ENCODE assay signal across 8 cellular contexts in the genomic region with DNA sequence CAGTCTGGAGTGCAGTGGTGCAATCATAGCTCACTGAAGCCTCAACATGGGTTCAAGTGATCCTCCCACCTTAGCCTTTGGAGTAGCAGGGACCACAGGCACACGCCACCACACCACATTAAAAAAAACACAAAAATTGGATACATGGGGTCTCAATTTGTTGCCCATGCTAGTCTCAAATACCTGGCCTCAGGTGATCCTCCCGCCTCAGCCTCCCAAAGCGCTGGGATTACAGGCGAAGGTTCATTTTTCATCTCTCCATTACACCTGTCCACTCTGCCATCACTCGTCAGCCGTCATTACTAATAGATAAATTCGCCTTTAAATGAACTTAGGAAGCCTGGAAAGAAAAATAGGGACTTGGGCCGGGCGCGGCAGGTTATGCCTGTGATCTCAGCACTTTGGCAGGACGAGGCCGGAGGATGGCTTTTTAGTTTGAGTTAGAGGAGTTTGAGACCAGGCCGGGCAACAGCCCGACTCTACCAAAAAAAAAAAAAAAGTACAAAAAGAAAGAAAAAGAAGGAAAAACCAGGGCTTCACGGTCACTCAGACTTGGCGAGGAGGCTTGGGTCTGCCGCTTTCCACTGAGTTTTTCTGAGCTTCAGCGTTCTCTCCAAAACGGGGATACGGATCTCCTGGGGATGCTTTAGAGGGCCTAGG. TPM values are rescaled to one million over a fixed set of nuclear protein-coding genes. Genes with fewer than 3 reads are reported as not detected.
A peak's percentile ranks its signal among the peaks of the same experiment; 100 is the strongest.
DNase-seq lines count a peak whose midpoint lies in the region; ATAC-seq and TF ChIP-seq lines count a peak whose summit lies in the region.

No MANE protein-coding gene starts in this region.

- peaks cover 0 to 3% (median 0%) of the 10 kb centered on the region in 11 donors for H3K9me3 Mint-ChIP-seq in naive thymus-derived CD4-positive, alpha-beta T cell

- peaks cover 32 to 55% (median 46%) of the 10 kb centered on the region in 7 donors for H3K4me1 Mint-ChIP-seq in naive thymus-derived CD4-positive, alpha-beta T cell

- H3K4me2 ChIP-seq in DND-41 (ENCODE audit: insufficient read depth, low read length) (peak overlapping the region; percentile 67), OCI-LY3 (ENCODE audit: low read length) (peak overlapping the region; percentile 76)

- H3K27ac Mint-ChIP-seq in naive thymus-derived CD4-positive, alpha-beta T cell: peak overlapping the region; percentile 95 to 100 (median 99)

- ATAC-seq in DND-41 (ENCODE audit: insufficient read depth, low read depth): peak; percentile 12; the same call in 2 of the 3 replicates
- ATAC-seq in naive thymus-derived CD4-positive, alpha-beta T cell: no peak
- ATAC-seq in GM18517 (IDR thresholded peaks at IDR 0.05; ENCODE audit: unreplicated experiment): no peak
- no peak for ATAC-seq in HG03521 (IDR thresholded peaks at IDR 0.05; ENCODE audit: unreplicated experiment)
- no peak for ATAC-seq in HG03097 (IDR thresholded peaks at IDR 0.05; ENCODE audit: low FRiP score, unreplicated experiment)

- H4K20me1 ChIP-seq in DND-41 (ENCODE audit: insufficient read depth, low read length): peaks cover 16% of the 10 kb centered on the region
- peaks cover 22% of the 10 kb centered on the region for H4K20me1 ChIP-seq in OCI-LY3 (ENCODE audit: insufficient read depth, low read length)

- TF ChIP-seq CTCF in DND-41 (IDR thresholded peaks at IDR 0.05; ENCODE audit: borderline replicate concordance, extremely low read depth, low read length, poor library complexity, severe bottlenecking) (no peak), OCI-LY3 (IDR thresholded peaks at IDR 0.05; ENCODE audit: low read depth, low read length) (no peak)

- H3K4me1 ChIP-seq in DND-41 (ENCODE audit: insufficient read depth, low read length) (peaks cover 49% of the 10 kb centered on the region), OCI-LY3 (ENCODE audit: low read length) (peaks cover 55% of the 10 kb centered on the region), endocrine pancreas (ENCODE audit: control insufficient read depth, insufficient read depth, low read length) (peaks cover 3% of the 10 kb centered on the region)
- H3K4me1 ChIP-seq in naive thymus-derived CD4-positive, alpha-beta T cell (ENCODE audit: control insufficient read depth in 2 of 2, insufficient read depth in 2 of 2, low read length in 2 of 2): peaks cover 35 to 44% of the 10 kb centered on the region in 2 donors

- H3K36me3 ChIP-seq in DND-41 (ENCODE audit: insufficient read depth, low read length) (peaks cover 24% of the 10 kb centered on the region), OCI-LY3 (replicated peaks; ENCODE audit: low read depth, low read length) (peaks cover 29% of the 10 kb centered on the region), endocrine pancreas (ENCODE audit: control insufficient read depth, insufficient read depth, low read length) (no peaks in the 10 kb centered on the region)
- peaks cover 0 to 4% (median 0%) of the 10 kb centered on the region in 3 experiments for H3K36me3 ChIP-seq in naive thymus-derived CD4-positive, alpha-beta T cell (ENCODE audit: control insufficient read depth in 2 of 3, insufficient read depth in 3 of 3, low read length in 3 of 3)

- H2AFZ ChIP-seq in DND-41 (ENCODE audit: low read depth, low read length) (peak overlapping the region; percentile 88), OCI-LY3 (ENCODE audit: low read depth, low read length) (no peak overlapping the region)

- no peaks in the 10 kb centered on the region for H3K27me3 ChIP-seq in DND-41 (ENCODE audit: insufficient read depth, low read length, poor library complexity)
- H3K27me3 ChIP-seq in OCI-LY3 (ENCODE audit: low read depth, low read length): no peaks in the 10 kb centered on the region
- H3K27me3 ChIP-seq in endocrine pancreas (ENCODE audit: control insufficient read depth, insufficient read depth, low read length): no peaks in the 10 kb centered on the region
- H3K27me3 ChIP-seq in naive thymus-derived CD4-positive, alpha-beta T cell (ENCODE audit: control insufficient read depth in 2 of 2, insufficient read depth in 2 of 2, low read length in 2 of 2): no peaks in the 10 kb centered on the region

- H3K36me3 Mint-ChIP-seq in naive thymus-derived CD4-positive, alpha-beta T cell: peaks cover 6 to 17% (median 11%) of the 10 kb centered on the region in 5 donors

- peak overlapping the region; percentile 91 to 100 (median 97) for H3K4me3 Mint-ChIP-seq in naive thymus-derived CD4-positive, alpha-beta T cell

- POLR2A ChIA-PET in naive thymus-derived CD4-positive, alpha-beta T cell (lab: Charles Lee): interaction anchor here (0.8 to 5.4 kb wide), 32 partner anchors 9 to 1070 kb away, joined by 3 to 115 read pairs (median 5); a partner anchor contains a TSS

- H3K27ac ChIP-seq in DND-41 (ENCODE audit: low read length) (peak overlapping the region; percentile 95), OCI-LY3 (ENCODE audit: low read length) (peak overlapping the region; percentile 85)
- H3K27ac ChIP-seq in naive thymus-derived CD4-positive, alpha-beta T cell (ENCODE audit: low read depth, low read length): peak overlapping the region; percentile 98

- intact Hi-C loops in naive thymus-derived CD4-positive, alpha-beta T cell (cut with micrococcal nuclease): loop anchor here (1.0 to 10.0 kb wide), 11 partner anchors 8 to 1270 kb away; a partner anchor contains a TSS

- no peaks in the 10 kb centered on the region for H3K27me3 Mint-ChIP-seq in naive thymus-derived CD4-positive, alpha-beta T cell

- CTCF ChIA-PET in naive thymus-derived CD4-positive, alpha-beta T cell (lab: Charles Lee): interaction anchor here (0.6 to 2.2 kb wide), 3 partner anchors 55 to 228 kb away, joined by 3 to 8 read pairs (median 4); no protein-coding TSS in a partner anchor

- H3K9ac ChIP-seq in DND-41 (ENCODE audit: low read depth, low read length) (peak overlapping the region; percentile 83), OCI-LY3 (ENCODE audit: low read length) (peak overlapping the region; percentile 98), endocrine pancreas (ENCODE audit: control insufficient read depth, insufficient read depth, low read length) (peak overlapping the region; percentile 99)

- peak overlapping the region; percentile 84 to 93 for H3K4me3 ChIP-seq in DND-41 (ENCODE audit: low read depth in 1 of 2, low read length in 2 of 2)
- peak overlapping the region; percentile 92 for H3K4me3 ChIP-seq in OCI-LY3 (ENCODE audit: low read length)
- peak overlapping the region; percentile 76 for H3K4me3 ChIP-seq in endocrine pancreas (ENCODE audit: control insufficient read depth, insufficient read depth, low read length)
- peak overlapping the region; percentile 77 for H3K4me3 ChIP-seq in naive thymus-derived CD4-positive, alpha-beta T cell (ENCODE audit: low read length)

- H3K79me2 ChIP-seq in DND-41 (ENCODE audit: insufficient read depth, low read length) (peaks cover 54% of the 10 kb centered on the region), OCI-LY3 (ENCODE audit: low read length) (peaks cover 54% of the 10 kb centered on the region)

- H3K9me3 ChIP-seq in DND-41 (ENCODE audit: insufficient read depth, low read length, severe bottlenecking) (no peaks in the 10 kb centered on the region), OCI-LY3 (ENCODE audit: insufficient read depth, low read length) (no peaks in the 10 kb centered on the region), endocrine pancreas (ENCODE audit: control insufficient read depth, low read length) (no peaks in the 10 kb centered on the region)
- H3K9me3 ChIP-seq in naive thymus-derived CD4-positive, alpha-beta T cell (ENCODE audit: control insufficient read depth in 2 of 3, low read length in 3 of 3): no peaks in the 10 kb centered on the region

- DNase-seq in DND-41 (no peak), OCI-M2 (lab: John Stamatoyannopoulos, UW; ENCODE audit: unreplicated experiment) (no peak)
- peak in 2 of 9 donors; percentile 15 to 16 for DNase-seq in naive thymus-derived CD4-positive, alpha-beta T cell

RNA-seq across cellular contexts. Expression of a gene that starts 0.7 kb away (rescaled TPM):
- 100 to 1,000 TPM; 180 to 247 (median 203) TPM for total RNA-seq in naive thymus-derived CD4-positive, alpha-beta T cell
- polyA plus RNA-seq in naive thymus-derived CD4-positive, alpha-beta T cell: 100 to 1,000 TPM in 1 of 2 donors, 10 to 100 TPM in 1; 78.7 to 127 TPM

RNA-seq across cellular contexts. Expression of a gene that starts 9.0 kb away (rescaled TPM):
- 1,000 to 10,000 TPM; 2,281 to 4,335 (median 4,063) TPM for total RNA-seq in naive thymus-derived CD4-positive, alpha-beta T cell
- polyA plus RNA-seq in naive thymus-derived CD4-positive, alpha-beta T cell: 1,000 to 10,000 TPM; 2,448 to 2,618 TPM

RNA-seq across cellular contexts. Expression of a gene that starts 32.3 kb away (rescaled TPM):
- 100 to 1,000 TPM in 1 of 5 experiments, 10 to 100 TPM in 4; 16.4 to 205 (median 58.2) TPM for total RNA-seq in naive thymus-derived CD4-positive, alpha-beta T cell
- polyA plus RNA-seq in naive thymus-derived CD4-positive, alpha-beta T cell: 10 to 100 TPM in 1 of 2 donors, 1 to 10 TPM in 1; 2.6 to 18.5 TPM

RNA-seq across cellular contexts. Expression of a gene that starts 35.9 kb away (rescaled TPM):
- 10 to 100 TPM; 43.5 to 70.0 (median 50.0) TPM for total RNA-seq in naive thymus-derived CD4-positive, alpha-beta T cell
- polyA plus RNA-seq in naive thymus-derived CD4-positive, alpha-beta T cell: 10 to 100 TPM; 43.8 to 50.8 TPM

RNA-seq across cellular contexts. Expression of a gene that starts 38.1 kb away (rescaled TPM):
- 1,000 to 10,000 TPM in 1 of 5 experiments, 100 to 1,000 TPM in 3, 10 to 100 TPM in 1; 72.1 to 1,250 (median 187) TPM for total RNA-seq in naive thymus-derived CD4-positive, alpha-beta T cell
- 10 to 100 TPM; 75.5 to 97.1 TPM for polyA plus RNA-seq in naive thymus-derived CD4-positive, alpha-beta T cell
